In the genomic region with DNA sequence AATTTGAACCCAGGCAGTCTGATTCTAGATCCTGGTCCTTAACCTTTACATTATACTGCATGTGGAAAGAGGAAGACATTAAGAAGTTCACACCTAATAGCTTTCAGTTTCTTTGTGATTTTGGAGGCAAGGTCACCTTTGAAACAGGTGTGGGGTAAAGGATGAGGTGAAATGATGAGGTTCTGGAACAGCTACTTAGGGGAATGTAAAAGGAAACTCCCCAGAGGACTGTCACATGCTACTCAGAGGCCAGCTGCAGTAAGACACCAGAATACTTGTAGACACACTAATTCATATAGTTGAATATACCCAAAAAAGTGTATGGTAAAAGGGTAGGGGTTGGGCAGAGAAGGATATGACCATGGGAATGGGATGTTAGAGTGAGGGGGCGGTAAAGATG, we compare ENCODE assay signal across 17 cellular contexts.
A peak's percentile ranks its signal among the peaks of the same experiment; 100 is the strongest.
DNase-seq lines count a peak whose midpoint lies in the region; ATAC-seq and TF ChIP-seq lines count a peak whose summit lies in the region.
"Had no signal": no experiment of that assay in that cellular context is flagged by ENCODE, and none has a peak within 500 bp of the region (broad histone marks: within the 10 kb centered on the region; RNA-seq: fewer than 3 reads in every experiment).

No MANE protein-coding gene starts in this region.

- ATAC-seq in GM18508 (IDR thresholded peaks at IDR 0.05; ENCODE audit: insufficient read depth, unreplicated experiment) = peak; percentile 46
- peak; percentile 47 for ATAC-seq in GM21423 (IDR thresholded peaks at IDR 0.05; ENCODE audit: unreplicated experiment)
- ATAC-seq in HG03342 (IDR thresholded peaks at IDR 0.05; ENCODE audit: unreplicated experiment) = peak; percentile 55
- ATAC-seq in GM21717 (IDR thresholded peaks at IDR 0.05; ENCODE audit: unreplicated experiment) = no peak
- ATAC-seq: activated T-helper 17 cell treated with anti-CD3 and anti-CD28 coated beads, Interleukin-2, amount 50 U/mL, for 72 hours had no signal

- peak overlapping the region; percentile 62 for H3K27ac ChIP-seq in neutrophil

- H3K36me3 ChIP-seq in neutrophil = no peaks in the 10 kb centered on the region

- H3K9me3 ChIP-seq in neutrophil = no peaks in the 10 kb centered on the region

- TF ChIP-seq CTCF in neutrophil (IDR thresholded peaks at IDR 0.05) = no peak

- peaks cover 27 to 28% of the 10 kb centered on the region in 2 experiments for H3K4me1 ChIP-seq in neutrophil (ENCODE audit: control insufficient read depth in 1 of 2, insufficient read depth in 1 of 2, low read depth in 1 of 2, low read length in 1 of 2)

- no peaks in the 10 kb centered on the region for H3K27me3 ChIP-seq in neutrophil

- no peak overlapping the region for H3K4me3 ChIP-seq in neutrophil (ENCODE audit: low read depth in 1 of 2, low read length in 1 of 2)

- no peak for DNase-seq in NCI-H526 treated with DMSO at 0.1 percent for 48 hours (lab: John Stamatoyannopoulos, UW)
- no peak for DNase-seq in GM19240 (ENCODE audit: insufficient read length, low spot score)
- no peak for DNase-seq in NAMALWA (ENCODE audit: low spot score)
- DNase-seq: activated B cell treated with CpG ODN at 0.5 μM for 24 hours; central memory CD4-positive, alpha-beta T cell; H9; hypothalamus; kidney glomerular epithelial cell; NCI-H1436 treated with DMSO at 0.1 percent for 48 hours; NCI-H446 treated with DMSO at 0.1 percent for 48 hours; SHP77 had no signal
